ENCODE assay signal across 18 cellular contexts in genomic region chr3:159246385-159246784, GRCh38.
DNase-seq lines count a peak whose midpoint lies in the region; ATAC-seq and TF ChIP-seq lines count a peak whose summit lies in the region.
"Had no signal": no experiment of that assay in that cellular context is flagged by ENCODE, and none has a peak within 500 bp of the region (broad histone marks: within the 10 kb centered on the region; RNA-seq: fewer than 3 reads in every experiment).

No MANE protein-coding gene starts in this region.

- peaks cover 0 to 10% of the 10 kb centered on the region in 2 experiments; a peak in 1 of 4 replicates for H3K4me1 ChIP-seq in SK-N-SH (ENCODE audit: control insufficient read depth in 1 of 2, insufficient read depth in 2 of 2, low read depth in 1 of 2, low read length in 1 of 2)
- H3K4me1 ChIP-seq in prostate gland (replicated peaks), result no peaks in the 10 kb centered on the region
- H3K4me1 ChIP-seq: A549, Caco-2 had no signal

- H3K9me2 ChIP-seq in SK-N-SH, result no peaks in the 10 kb centered on the region

- no peak for DNase-seq in SK-N-SH
- peak; percentile 42 for DNase-seq in epithelial cell of esophagus (ENCODE audit: low read depth)
- DNase-seq in prostate gland (ENCODE audit: low spot score), result no peak
- no peak for DNase-seq in type B pancreatic cell (ENCODE audit: extremely low spot score, unreplicated experiment)
- DNase-seq: AML-193; Caco-2; Calu3; CD4-positive, alpha-beta T cell; CD8-positive, alpha-beta T cell; DMS79 treated with DMSO at 0.1 percent for 48 hours; GF-D8 had no signal

- TF ChIP-seq CTCF in SK-N-SH (IDR thresholded peaks at IDR 0.05) (no peak), epithelial cell of esophagus (IDR thresholded peaks at IDR 0.05; ENCODE audit: insufficient read depth, low read depth, low read length, missing control alignments) (no peak), prostate gland (IDR thresholded peaks at IDR 0.05) (no peak), type B pancreatic cell (conservative IDR thresholded peaks at IDR 0.05) (no peak)

- H3K9me3 ChIP-seq in SK-N-SH, result no peaks in the 10 kb centered on the region
- no peaks in the 10 kb centered on the region for H3K9me3 ChIP-seq in prostate gland
- H3K9me3 ChIP-seq: Caco-2 had no signal

- no peak for TF ChIP-seq RAD21 in SK-N-SH (IDR thresholded peaks at IDR 0.05; ENCODE audit: low read length)

- no peak for TF ChIP-seq POLR2A in prostate gland (IDR thresholded peaks at IDR 0.05)

- H3K27ac ChIP-seq in SK-N-SH (ENCODE audit: low read depth in 2 of 2, low read length in 1 of 2) (peak overlapping the region in 1 of 2 experiments; percentile 36; a peak in 1 of 4 replicates), prostate gland (no peak overlapping the region)
- H3K27ac ChIP-seq: 22Rv1; A549; BLaER1 treated with 17β-estradiol and CSF1 and Interleukin-3, amounts not matched to agents 10 nM and 100 nM; C4-2B had no signal

- TF ChIP-seq EP300 in SK-N-SH (IDR thresholded peaks at IDR 0.05; ENCODE audit: borderline replicate concordance in 1 of 2, low read depth in 1 of 2, low read length in 1 of 2), result no peak

- H3K27me3 Mint-ChIP-seq in type B pancreatic cell, result no peaks in the 10 kb centered on the region

- H3K9me3 Mint-ChIP-seq in type B pancreatic cell, result no peaks in the 10 kb centered on the region

- no peaks in the 10 kb centered on the region for H3K4me1 Mint-ChIP-seq in type B pancreatic cell (ENCODE audit: unreplicated experiment)
- H3K4me1 Mint-ChIP-seq: B cell had no signal

- ATAC-seq in SK-N-SH treated with all-trans-retinoic acid at 6 μM for 48 hours (no peak), esophagus mucosa (peak; percentile 77)
- ATAC-seq: A549; CD8-positive, alpha-beta T cell had no signal

- H3K4me3 Mint-ChIP-seq in type B pancreatic cell, result no peak overlapping the region
- H3K4me3 Mint-ChIP-seq: B cell; CD4-positive, alpha-beta T cell; CD8-positive, alpha-beta T cell had no signal

- no peaks in the 10 kb centered on the region for H4K20me1 ChIP-seq in SK-N-SH (ENCODE audit: insufficient read depth)
- H4K20me1 ChIP-seq: BLaER1 treated with 17β-estradiol and CSF1 and Interleukin-3, amounts not matched to agents 10 nM and 100 nM had no signal

- CTCF ChIA-PET in SK-N-SH (lab: Yijun Ruan, JAX), result interaction anchor here (1.4 to 3.7 kb wide), 5 partner anchors 14 to 559 kb away, joined by 4 to 19 read pairs (median 7); no protein-coding TSS in a partner anchor

- H3K27me3 ChIP-seq in SK-N-SH (ENCODE audit: insufficient read depth), result no peaks in the 10 kb centered on the region
- H3K27me3 ChIP-seq in prostate gland (replicated peaks; ENCODE audit: insufficient read depth), result no peaks in the 10 kb centered on the region
- H3K27me3 ChIP-seq: BLaER1 treated with 17β-estradiol and CSF1 and Interleukin-3, amounts not matched to agents 10 nM and 100 nM had no signal

- H2AFZ ChIP-seq in SK-N-SH (ENCODE audit: low read depth), result no peak overlapping the region

- H3K27ac Mint-ChIP-seq in type B pancreatic cell, result no peak overlapping the region
- H3K27ac Mint-ChIP-seq: B cell; CD4-positive, alpha-beta T cell; CD8-positive, alpha-beta T cell had no signal

- H3K9ac ChIP-seq in SK-N-SH, result no peak overlapping the region
- H3K9ac ChIP-seq: BLaER1 treated with 17β-estradiol and CSF1 and Interleukin-3, amounts not matched to agents 10 nM and 100 nM had no signal

- 69% methylated on average over 5 of the region's 5 CpGs for WGBS in SK-N-SH (ENCODE audit: low lambda C conversion rate)
- WGBS in prostate gland, result 43% methylated on average over 5 of the region's 5 CpGs

- H3K4me2 ChIP-seq in SK-N-SH, result peak overlapping the region; percentile 18; the same call in 1 of the 2 replicates
- H3K4me2 ChIP-seq: A549; BLaER1 treated with 17β-estradiol and CSF1 and Interleukin-3, amounts not matched to agents 10 nM and 100 nM had no signal

- H3K36me3 ChIP-seq in SK-N-SH (replicated peaks in 1 of 2; ENCODE audit: control insufficient read depth in 1 of 2, insufficient read depth in 2 of 2, low read length in 1 of 2) (no peaks in the 10 kb centered on the region), prostate gland (no peaks in the 10 kb centered on the region)
- H3K36me3 ChIP-seq: BLaER1 treated with 17β-estradiol and CSF1 and Interleukin-3, amounts not matched to agents 10 nM and 100 nM had no signal

- POLR2A ChIA-PET in SK-N-SH (lab: Yijun Ruan, JAX), result no interaction called here

- H3K79me2 ChIP-seq in SK-N-SH (ENCODE audit: insufficient read depth), result no peaks in the 10 kb centered on the region

- H3K36me3 Mint-ChIP-seq in type B pancreatic cell, result no peaks in the 10 kb centered on the region
- H3K36me3 Mint-ChIP-seq: CD8-positive, alpha-beta T cell had no signal

- peaks cover 17% of the 10 kb centered on the region for H3F3A ChIP-seq in SK-N-SH (replicated peaks; ENCODE audit: insufficient read depth)

- intact Hi-C loops in prostate gland (cut with DNase I), result no loop called here

- no peak overlapping the region for H3K4me3 ChIP-seq in SK-N-SH (ENCODE audit: low read depth in 2 of 2, low read length in 1 of 2)
- no peak overlapping the region for H3K4me3 ChIP-seq in epithelial cell of esophagus (ENCODE audit: low read length)
- H3K4me3 ChIP-seq in prostate gland, result no peak overlapping the region
- H3K4me3 ChIP-seq: A549; BLaER1 treated with 17β-estradiol and CSF1 and Interleukin-3, amounts not matched to agents 10 nM and 100 nM had no signal

TF ChIP-seq in SK-N-SH, 30 proteins besides CTCF, POLR2A, EP300 and RAD21 (continues in another document):
- TF ChIP-seq MAX (IDR thresholded peaks at IDR 0.05; ENCODE audit: low read depth), result no peak
- no peak for TF ChIP-seq RFX5 (IDR thresholded peaks at IDR 0.05; ENCODE audit: low read length)
- TF ChIP-seq FOSL2 (IDR thresholded peaks at IDR 0.05; ENCODE audit: borderline replicate concordance, low read depth), result no peak
- TF ChIP-seq NRF1 (IDR thresholded peaks at IDR 0.05; ENCODE audit: low read depth, low read length), result no peak
- no peak for TF ChIP-seq RCOR1 (IDR thresholded peaks at IDR 0.05; ENCODE audit: low read length)
- no peak for TF ChIP-seq NFIC (IDR thresholded peaks at IDR 0.05; ENCODE audit: borderline replicate concordance)

TF ChIP-seq in SK-N-SH treated with all-trans-retinoic acid at 6 μM for 48 hours, 23 proteins besides CTCF, POLR2A, EP300 and RAD21:
- no peak for TF ChIP-seq ZNF8 (CRISPR knock-in tag; IDR thresholded peaks at IDR 0.05)
- TF ChIP-seq ZFP3 (CRISPR knock-in tag; IDR thresholded peaks at IDR 0.05), result no peak
- no peak for TF ChIP-seq ARNTL (CRISPR knock-in tag; IDR thresholded peaks at IDR 0.05; ENCODE audit: borderline replicate concordance, low read depth)
- TF ChIP-seq, protein P1, sequence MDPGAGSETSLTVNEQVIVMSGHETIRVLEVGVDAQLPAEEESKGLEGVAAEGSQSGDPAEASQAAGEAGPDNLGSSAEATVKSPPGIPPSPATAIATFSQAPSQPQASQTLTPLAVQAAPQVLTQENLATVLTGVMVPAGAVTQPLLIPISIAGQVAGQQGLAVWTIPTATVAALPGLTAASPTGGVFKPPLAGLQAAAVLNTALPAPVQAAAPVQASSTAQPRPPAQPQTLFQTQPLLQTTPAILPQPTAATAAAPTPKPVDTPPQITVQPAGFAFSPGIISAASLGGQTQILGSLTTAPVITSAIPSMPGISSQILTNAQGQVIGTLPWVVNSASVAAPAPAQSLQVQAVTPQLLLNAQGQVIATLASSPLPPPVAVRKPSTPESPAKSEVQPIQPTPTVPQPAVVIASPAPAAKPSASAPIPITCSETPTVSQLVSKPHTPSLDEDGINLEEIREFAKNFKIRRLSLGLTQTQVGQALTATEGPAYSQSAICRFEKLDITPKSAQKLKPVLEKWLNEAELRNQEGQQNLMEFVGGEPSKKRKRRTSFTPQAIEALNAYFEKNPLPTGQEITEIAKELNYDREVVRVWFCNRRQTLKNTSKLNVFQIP (CRISPR knock-in tag; IDR thresholded peaks at IDR 0.05; ENCODE audit: borderline replicate concordance, low read depth), result no peak
- no peak for TF ChIP-seq PPARA (CRISPR knock-in tag; IDR thresholded peaks at IDR 0.05; ENCODE audit: borderline replicate concordance)
- TF ChIP-seq CREB5 (CRISPR knock-in tag; IDR thresholded peaks at IDR 0.05; ENCODE audit: low read depth), result no peak
- TF ChIP-seq TOX (CRISPR knock-in tag; IDR thresholded peaks at IDR 0.05; ENCODE audit: borderline replicate concordance), result no peak
- TF ChIP-seq ESRRG (CRISPR knock-in tag; IDR thresholded peaks at IDR 0.05), result no peak
- TF ChIP-seq GLIS3 (CRISPR knock-in tag; IDR thresholded peaks at IDR 0.05), result no peak
- no peak for TF ChIP-seq TCF4 (CRISPR knock-in tag; IDR thresholded peaks at IDR 0.05; ENCODE audit: borderline replicate concordance)
- no peak for TF ChIP-seq RARB (CRISPR knock-in tag; IDR thresholded peaks at IDR 0.05)
- no peak for TF ChIP-seq OSR1 (CRISPR knock-in tag; IDR thresholded peaks at IDR 0.05)
- no peak for TF ChIP-seq ZFP30 (CRISPR knock-in tag; IDR thresholded peaks at IDR 0.05)
